In the genomic region with DNA sequence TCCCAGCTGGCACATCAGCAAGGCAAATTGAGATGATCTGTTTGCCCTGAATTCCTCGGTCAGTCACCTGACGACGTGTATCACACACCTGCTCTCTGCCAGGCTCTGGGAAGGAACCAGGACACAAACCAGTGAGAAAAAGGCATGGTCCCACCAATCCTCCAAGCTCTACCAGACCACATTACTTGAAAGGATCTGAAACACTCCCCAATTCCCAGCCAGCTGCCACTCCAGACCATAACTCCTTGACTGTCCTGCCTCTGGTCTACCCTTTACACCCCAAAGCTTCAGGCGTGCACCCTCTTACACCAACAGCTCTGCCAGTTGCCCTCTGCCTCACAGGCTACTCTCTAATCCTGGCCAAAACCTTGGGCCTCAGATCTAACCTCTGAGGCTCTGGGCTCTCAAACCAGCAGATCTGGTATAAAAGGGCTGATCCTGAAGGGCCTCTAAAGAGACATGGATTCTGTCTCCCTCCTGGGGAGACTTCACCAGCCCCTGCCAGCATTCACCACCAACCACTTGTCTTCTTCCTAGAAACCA, we compare ENCODE assay signal across 17 cellular contexts. TPM values are rescaled to one million over a fixed set of nuclear protein-coding genes. Genes with fewer than 3 reads are reported as not detected.
DNase-seq lines count a peak whose midpoint lies in the region; ATAC-seq and TF ChIP-seq lines count a peak whose summit lies in the region.
"Had no signal": no experiment of that assay in that cellular context is flagged by ENCODE, and none has a peak within 500 bp of the region (broad histone marks: within the 10 kb centered on the region; RNA-seq: fewer than 3 reads in every experiment).

No MANE protein-coding gene starts in this region.

- no peak for ATAC-seq in CD4-positive, alpha-beta T cell (ENCODE audit: poor library complexity)
- no peak for ATAC-seq in activated naive CD8-positive, alpha-beta T cell treated with anti-CD3 and anti-CD28 coated beads, Interleukin-2, amount 50 U/mL, for 24 hours
- no peak for ATAC-seq in HG03469 (IDR thresholded peaks at IDR 0.05; ENCODE audit: unreplicated experiment)
- ATAC-seq: activated CD4-positive, CD25-positive, alpha-beta regulatory T cell treated with anti-CD3 and anti-CD28 coated beads, Interleukin-2, amount 50 U/mL, for 24 hours had no signal

- no peak for DNase-seq in CD4-positive, alpha-beta T cell
- peak; percentile 31 for DNase-seq in NCI-H526 treated with DMSO at 0.1 percent for 48 hours (lab: John Stamatoyannopoulos, UW)
- no peak for DNase-seq in activated naive CD8-positive, alpha-beta T cell treated with anti-CD3 and anti-CD28 coated beads, Interleukin-2, amount 50 U/mL, for 24 hours
- DNase-seq in neural crest cell (ENCODE audit: low read depth, low spot score), result no peak
- no peak for DNase-seq in cardiac septum (ENCODE audit: low spot score)
- no peak for DNase-seq in SW 1271 (lab: John Stamatoyannopoulos, UW)
- DNase-seq: activated gamma-delta T cell treated with Interleukin-2 at 50 U/mL for 16 hours, BE2C, PC-9, posterior cingulate gyrus, substantia nigra had no signal

- TF ChIP-seq CTCF in CD4-positive, alpha-beta T cell (IDR thresholded peaks at IDR 0.05), result no peak
- no peak for TF ChIP-seq CTCF in neural crest cell (conservative IDR thresholded peaks at IDR 0.05)

- peaks cover 72% of the 10 kb centered on the region for H3K4me1 Mint-ChIP-seq in CD4-positive, alpha-beta T cell (ENCODE audit: low read depth)
- H3K4me1 Mint-ChIP-seq in activated naive CD8-positive, alpha-beta T cell treated with anti-CD3 and anti-CD28 coated beads, Interleukin-2, amount 50 U/mL, for 24 hours, result peaks cover 66% of the 10 kb centered on the region
- peaks cover 30% of the 10 kb centered on the region for H3K4me1 Mint-ChIP-seq in neural crest cell

- H3K4me3 Mint-ChIP-seq in CD4-positive, alpha-beta T cell, result peak overlapping the region; percentile 66
- no peak overlapping the region for H3K4me3 Mint-ChIP-seq in activated naive CD8-positive, alpha-beta T cell treated with anti-CD3 and anti-CD28 coated beads, Interleukin-2, amount 50 U/mL, for 24 hours
- peak overlapping the region; percentile 58 for H3K4me3 Mint-ChIP-seq in neural crest cell

- H3K36me3 Mint-ChIP-seq in CD4-positive, alpha-beta T cell (ENCODE audit: low read depth), result peaks cover 83% of the 10 kb centered on the region
- peaks cover 49% of the 10 kb centered on the region for H3K36me3 Mint-ChIP-seq in activated naive CD8-positive, alpha-beta T cell treated with anti-CD3 and anti-CD28 coated beads, Interleukin-2, amount 50 U/mL, for 24 hours (ENCODE audit: low read depth)
- H3K36me3 Mint-ChIP-seq in neural crest cell (ENCODE audit: low read depth), result peaks cover 3% of the 10 kb centered on the region

- intact Hi-C loops in CD4-positive, alpha-beta T cell (cut with DNase I, micrococcal nuclease), result no loop called here
- intact Hi-C loops in cardiac septum (cut with DNase I), result no loop called here

- CTCF ChIA-PET in CD4-positive, alpha-beta T cell (lab: Charles Lee), result interaction anchor here (0.6 to 1.3 kb wide), 4 partner anchors 10 to 65 kb away, joined by 3 read pairs; partner anchors contain the start of gene ZFP62

- POLR2A ChIA-PET in CD4-positive, alpha-beta T cell (lab: Charles Lee), result interaction anchor here (1.1 to 1.4 kb wide), 2 partner anchors 11 to 35 kb away, joined by 4 to 5 read pairs; no protein-coding TSS in a partner anchor

- H3K27me3 Mint-ChIP-seq in CD4-positive, alpha-beta T cell, result no peaks in the 10 kb centered on the region
- no peaks in the 10 kb centered on the region for H3K27me3 Mint-ChIP-seq in activated naive CD8-positive, alpha-beta T cell treated with anti-CD3 and anti-CD28 coated beads, Interleukin-2, amount 50 U/mL, for 24 hours
- H3K27me3 Mint-ChIP-seq in neural crest cell (ENCODE audit: low read depth), result no peaks in the 10 kb centered on the region

- H3K9me3 ChIP-seq in CD4-positive, alpha-beta T cell (ENCODE audit: control insufficient read depth, low read length), result no peaks in the 10 kb centered on the region
- H3K9me3 ChIP-seq: BE2C had no signal

- no peaks in the 10 kb centered on the region for H3K27me3 ChIP-seq in CD4-positive, alpha-beta T cell (ENCODE audit: control insufficient read depth, insufficient read depth, low read length)
- H3K27me3 ChIP-seq: BE2C had no signal

- H3K27ac ChIP-seq in CD4-positive, alpha-beta T cell (ENCODE audit: low read depth, low read length), result no peak overlapping the region
- H3K27ac ChIP-seq: HL-60, PC-9 had no signal

- no peaks in the 10 kb centered on the region for H3K9me3 Mint-ChIP-seq in CD4-positive, alpha-beta T cell
- H3K9me3 Mint-ChIP-seq in activated naive CD8-positive, alpha-beta T cell treated with anti-CD3 and anti-CD28 coated beads, Interleukin-2, amount 50 U/mL, for 24 hours, result no peaks in the 10 kb centered on the region
- no peaks in the 10 kb centered on the region for H3K9me3 Mint-ChIP-seq in neural crest cell

- H3K27ac Mint-ChIP-seq in CD4-positive, alpha-beta T cell, result peak overlapping the region; percentile 75
- peak overlapping the region; percentile 69 for H3K27ac Mint-ChIP-seq in activated naive CD8-positive, alpha-beta T cell treated with anti-CD3 and anti-CD28 coated beads, Interleukin-2, amount 50 U/mL, for 24 hours
- H3K27ac Mint-ChIP-seq in neural crest cell (ENCODE audit: unreplicated experiment), result peak overlapping the region; percentile 70

RNA-seq across cellular contexts. Expression of gene MGAT1, which starts 6.8 kb away (rescaled TPM):
- total RNA-seq in CD4-positive, alpha-beta T cell, result 10 to 100 TPM; 49.0 to 60.2 TPM
- total RNA-seq in neural crest cell, result 57.0 and 57.1 TPM in 2 replicates
- total RNA-seq in cardiac septum, result 66.0 TPM

RNA-seq across cellular contexts. Expression of gene OR2Y1, which starts 56.0 kb away (rescaled TPM):
- not detected for total RNA-seq in CD4-positive, alpha-beta T cell
- total RNA-seq in neural crest cell, result not detected in 2 replicates
- total RNA-seq in cardiac septum, result not detected
- total RNA-seq: Daoy, endothelial cell of umbilical vein, NCI-H460, PC-9 had no signal
